25 cellular contexts compared by ENCODE assay signal in genomic region chr3:136992091-136992490, GRCh38. TPM values are rescaled to one million over a fixed set of nuclear protein-coding genes. Genes with fewer than 3 reads are reported as not detected.
DNase-seq lines count a peak whose midpoint lies in the region; ATAC-seq, FAIRE-seq and TF ChIP-seq lines count a peak whose summit lies in the region.
"Had no signal": no experiment of that assay in that cellular context is flagged by ENCODE, and none has a peak within 500 bp of the region (broad histone marks: within the 10 kb centered on the region; RNA-seq: fewer than 3 reads in every experiment).

No MANE protein-coding gene starts in this region.

- TF ChIP-seq CTCF in RWPE1 (conservative IDR thresholded peaks at IDR 0.05; ENCODE audit: low read depth) (no peak), gastroesophageal sphincter (IDR thresholded peaks at IDR 0.05) (no peak)

- no peak for TF ChIP-seq EP300 in gastroesophageal sphincter (IDR thresholded peaks at IDR 0.05)

- peaks cover 4 to 21% (median 14%) of the 10 kb centered on the region in 3 donors for H3K4me1 ChIP-seq in gastroesophageal sphincter

- CTCF ChIA-PET in RWPE1 (lab: Yijun Ruan, JAX) = no interaction called here

- peak; percentile 84 for DNase-seq in DMS 273 treated with DMSO at 0.1 percent for 48 hours (lab: John Stamatoyannopoulos, UW)
- DNase-seq in NCI-H2171 (lab: John Stamatoyannopoulos, UW) = peak; percentile 28
- no peak for DNase-seq in RWPE1 (ENCODE audit: low spot score)
- peak; percentile 4 for DNase-seq in iPS-NIHi7 (ENCODE audit: extremely low spot score)
- no peak for DNase-seq in foreskin melanocyte
- DNase-seq in GM12891 (ENCODE audit: insufficient read length, low spot score) = no peak
- DNase-seq: AML-193; CD4-positive, alpha-beta T cell; EL; GDM1; H7; NCI-H1048; NCI-H1417 treated with DMSO at 0.1 percent for 48 hours; NCI-H2081; NCI-H345; NCI-H510A treated with DMSO at 0.1 percent for 48 hours; T-helper 17 cell had no signal

- H3K4me3 ChIP-seq in gastroesophageal sphincter = no peak overlapping the region
- H3K4me3 ChIP-seq: A549; BLaER1 treated with 17β-estradiol and CSF1 and Interleukin-3, amounts not matched to agents 10 nM and 100 nM had no signal

- 100% methylated on average over 1 of the region's 2 CpGs; no CpG with 5 or more reads in 1 of the 2 donors for WGBS in gastroesophageal sphincter (ENCODE audit: low coverage in 1 of 2), 2 donors

- no peak for TF ChIP-seq POLR2A in gastroesophageal sphincter (IDR thresholded peaks at IDR 0.05)
- no peak for TF ChIP-seq POLR2A in GM12891 (IDR thresholded peaks at IDR 0.05; ENCODE audit: low read depth, low read length)

- no peak for FAIRE-seq in GM12891 (lab: Jason Lieb, UNC)
- FAIRE-seq: A549, D721Med, GM12892 had no signal

- no peaks in the 10 kb centered on the region for H3K36me3 ChIP-seq in gastroesophageal sphincter
- H3K36me3 ChIP-seq: BLaER1 treated with 17β-estradiol and CSF1 and Interleukin-3, amounts not matched to agents 10 nM and 100 nM had no signal

- H3K27ac ChIP-seq in RWPE1 = peak overlapping the region; percentile 99
- no peak overlapping the region for H3K27ac ChIP-seq in gastroesophageal sphincter
- H3K27ac ChIP-seq: A549; BLaER1 treated with 17β-estradiol and CSF1 and Interleukin-3, amounts not matched to agents 10 nM and 100 nM; KMS-11 had no signal

- no peaks in the 10 kb centered on the region for H3K27me3 ChIP-seq in gastroesophageal sphincter
- H3K27me3 ChIP-seq: BLaER1 treated with 17β-estradiol and CSF1 and Interleukin-3, amounts not matched to agents 10 nM and 100 nM had no signal

- no peak for ATAC-seq in gastroesophageal sphincter
- ATAC-seq: A549, SK-N-SH treated with all-trans-retinoic acid at 6 μM for 48 hours, T-helper 17 cell had no signal

- POLR2A ChIA-PET in RWPE1 (lab: Yijun Ruan, JAX; ENCODE audit: low non-redundant PET) = no interaction called here

- H3K9me3 ChIP-seq in gastroesophageal sphincter = no peaks in the 10 kb centered on the region
- H3K9me3 ChIP-seq: A549 had no signal

TF ChIP-seq in GM12891, 5 proteins besides CTCF, POLR2A, EP300 and RAD21:
- no peak for TF ChIP-seq SPI1 (IDR thresholded peaks at IDR 0.05; ENCODE audit: low read depth, low read length)
- no peak for TF ChIP-seq PAX5 (IDR thresholded peaks at IDR 0.05; ENCODE audit: insufficient read depth, low read length, severe bottlenecking)
- no peak for TF ChIP-seq POU2F2 (IDR thresholded peaks at IDR 0.05; ENCODE audit: low read depth, low read length)
- TF ChIP-seq POLR2AphosphoS5 (IDR thresholded peaks at IDR 0.05; ENCODE audit: low read depth, low read length) = no peak
- no peak for TF ChIP-seq TAF1 (IDR thresholded peaks at IDR 0.05; ENCODE audit: low read depth, low read length)

RNA-seq across cellular contexts. Expression of gene IL20RB, which starts 34.3 kb away (rescaled TPM):
- total RNA-seq in gastroesophageal sphincter = 1 to 10 TPM in 2 of 4 donors, under 1 TPM in 2; 0.62 to 7.3 (median 1.0) TPM
- 0.13 TPM for polyA plus RNA-seq in GM12891 (2012; ENCODE audit: low read depth, missing spikeins)
- polyA plus RNA-seq: IgD-negative memory B cell had no signal

Comparison
In these comparisons a context has a peak if more than half of its experiments do, and no peak if none do; other contexts are left out.
1. DNase-seq: peak in DMS 273 treated with DMSO at 0.1 percent for 48 hours (single experiment), NCI-H2171 (single experiment) and iPS-NIHi7 (single experiment); none in RWPE1 (single experiment), foreskin melanocyte (single experiment) and GM12891 (single experiment).